25 cellular contexts compared by ENCODE assay signal in the genomic region with DNA sequence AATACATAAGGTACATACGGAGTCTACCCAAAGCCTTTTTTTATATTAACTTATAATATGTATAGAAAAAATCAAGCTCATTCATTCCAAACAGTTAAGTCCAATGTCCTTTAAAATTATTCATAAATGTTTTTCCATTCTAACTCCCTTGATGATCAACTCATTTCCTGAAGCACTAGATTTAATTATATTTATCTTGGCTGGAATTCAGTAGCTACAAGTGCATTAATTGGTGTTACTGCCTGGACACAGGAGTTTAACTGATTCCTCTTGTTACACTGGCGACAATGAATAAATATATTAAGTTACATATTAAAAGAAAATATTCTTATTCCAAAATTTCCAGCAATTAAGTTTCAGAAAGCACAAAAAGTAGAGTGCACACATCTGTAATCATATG. TPM values are rescaled to one million over a fixed set of nuclear protein-coding genes. Genes with fewer than 3 reads are reported as not detected.
DNase-seq lines count a peak whose midpoint lies in the region; FAIRE-seq and TF ChIP-seq lines count a peak whose summit lies in the region.
"Had no signal": no experiment of that assay in that cellular context is flagged by ENCODE, and none has a peak within 500 bp of the region (broad histone marks: within the 10 kb centered on the region; RNA-seq: fewer than 3 reads in every experiment).

No MANE protein-coding gene starts in this region.

- 19 to 40% (median 38%) methylated on average over 2 of the region's 2 CpGs for WGBS in small intestine, 3 donors

- H3K27ac ChIP-seq in small intestine (ENCODE audit: low read depth in 1 of 2, low read length in 1 of 2) (no peak overlapping the region), kidney (ENCODE audit: low read depth in 2 of 2, low read length in 2 of 2) (no peak overlapping the region)
- H3K27ac ChIP-seq: A549, BLaER1, HL-60, spleen had no signal

- H3K4me3 Mint-ChIP-seq in activated CD4-positive, alpha-beta T cell treated with anti-CD3 and anti-CD28 coated beads, Interleukin-2, amount 10 ng/mL, durations not matched to agents 24 days and 14 days = no peak overlapping the region
- H3K4me3 Mint-ChIP-seq: IgD-negative memory B cell, nephron progenitor cell, T-helper 17 cell had no signal

- H3K27me3 Mint-ChIP-seq in activated CD4-positive, alpha-beta T cell treated with anti-CD3 and anti-CD28 coated beads, Interleukin-2, amount 10 ng/mL, durations not matched to agents 24 days and 14 days = no peaks in the 10 kb centered on the region
- H3K27me3 Mint-ChIP-seq: IgD-negative memory B cell, T-helper 17 cell had no signal

- no peaks in the 10 kb centered on the region for H3K9me3 Mint-ChIP-seq in activated CD4-positive, alpha-beta T cell treated with anti-CD3 and anti-CD28 coated beads, Interleukin-2, amount 10 ng/mL, durations not matched to agents 24 days and 14 days
- H3K9me3 Mint-ChIP-seq: IgD-negative memory B cell, nephron progenitor cell had no signal

- H3K36me3 ChIP-seq in small intestine (ENCODE audit: control insufficient read depth in 2 of 2, insufficient read depth in 2 of 2, low read length in 2 of 2) (peaks cover 0 to 6% of the 10 kb centered on the region in 2 donors), kidney (ENCODE audit: control insufficient read depth in 1 of 2, insufficient read depth in 2 of 2, low read length in 2 of 2) (no peaks in the 10 kb centered on the region)

- H3K9me3 ChIP-seq in small intestine (ENCODE audit: control insufficient read depth, low read depth) (no peaks in the 10 kb centered on the region), kidney (ENCODE audit: control insufficient read depth in 1 of 2, low read length in 2 of 2) (no peaks in the 10 kb centered on the region)
- H3K9me3 ChIP-seq: A549, BLaER1, spleen had no signal

- H3K4me3 ChIP-seq in small intestine (ENCODE audit: low read depth in 1 of 2, low read length in 2 of 2) = no peak overlapping the region
- H3K4me3 ChIP-seq in kidney (ENCODE audit: low read length in 2 of 2) = no peak overlapping the region
- H3K4me3 ChIP-seq: A549, BLaER1, spleen had no signal

- no peak for TF ChIP-seq CTCF in kidney (IDR thresholded peaks at IDR 0.05; ENCODE audit: borderline replicate concordance, extremely low read depth, insufficient read depth)

- peaks cover 11% of the 10 kb centered on the region for H3K36me3 Mint-ChIP-seq in activated CD4-positive, alpha-beta T cell treated with anti-CD3 and anti-CD28 coated beads, Interleukin-2, amount 10 ng/mL, durations not matched to agents 24 days and 14 days (ENCODE audit: low read depth)

- H3K4me1 ChIP-seq in small intestine (ENCODE audit: control insufficient read depth in 2 of 2, insufficient read depth in 1 of 2, low read depth in 1 of 2, low read length in 1 of 2) (no peaks in the 10 kb centered on the region), kidney (ENCODE audit: control insufficient read depth in 1 of 2, insufficient read depth in 1 of 2, low read depth in 1 of 2, low read length in 2 of 2) (no peaks in the 10 kb centered on the region)
- H3K4me1 ChIP-seq: A549, BLaER1, spleen had no signal

- peak; percentile 5 for DNase-seq in NCI-H345 (lab: John Stamatoyannopoulos, UW)
- no peak for DNase-seq in NCI-H345 treated with DMSO at 0.1 percent for 48 hours (lab: John Stamatoyannopoulos, UW; ENCODE audit: unreplicated experiment)
- peak; percentile 69 to 93 for DNase-seq in NCI-H2081 (lab: John Stamatoyannopoulos, UW)
- DNase-seq in SHP77 treated with DMSO at 0.1 percent for 48 hours (lab: John Stamatoyannopoulos, UW) = peak; percentile 5
- DNase-seq in small intestine = peak; percentile 60
- no peak for DNase-seq in stimulated activated CD8-positive, alpha-beta memory T cell treated with anti-CD3 and anti-CD28 coated beads, Interleukin-4, amount 100 ng/mL, for 48 hours
- DNase-seq in kidney = no peak
- DNase-seq in activated CD4-positive, alpha-beta T cell treated with anti-CD3 and anti-CD28 coated beads, Interleukin-2, amount 10 ng/mL, durations not matched to agents 24 days and 14 days = no peak
- DNase-seq: activated CD4-positive, alpha-beta T cell treated with anti-CD3 and anti-CD28 coated beads, Interleukin-2, amount 50 U/mL, for 48 hours; activated gamma-delta T cell treated with Interleukin-2 at 50 U/mL for 16 hours; central memory CD4-positive, alpha-beta T cell; erythroblast; foreskin melanocyte; HCEC 1CT; NCI-H226; nephron progenitor cell; spleen; T-helper 17 cell had no signal

- H3K4me1 Mint-ChIP-seq in activated CD4-positive, alpha-beta T cell treated with anti-CD3 and anti-CD28 coated beads, Interleukin-2, amount 10 ng/mL, durations not matched to agents 24 days and 14 days = no peaks in the 10 kb centered on the region
- H3K4me1 Mint-ChIP-seq: IgD-negative memory B cell, T-helper 17 cell had no signal

- H3K27ac Mint-ChIP-seq in activated CD4-positive, alpha-beta T cell treated with anti-CD3 and anti-CD28 coated beads, Interleukin-2, amount 10 ng/mL, durations not matched to agents 24 days and 14 days = no peak overlapping the region
- H3K27ac Mint-ChIP-seq: IgD-negative memory B cell, nephron progenitor cell, T-helper 17 cell had no signal

- intact Hi-C loops in kidney (cut with DNase I) = no loop called here
- intact Hi-C loops in activated CD4-positive, alpha-beta T cell treated with anti-CD3 and anti-CD28 coated beads, Interleukin-2, amount 10 ng/mL, durations not matched to agents 24 days and 14 days (cut with micrococcal nuclease) = no loop called here

- FAIRE-seq in small intestine (lab: Jason Lieb, UNC) = peak; percentile 81
- no peak for FAIRE-seq in kidney (lab: Jason Lieb, UNC)
- FAIRE-seq: A549, D721Med, GM12891, urothelium cell line had no signal

- no peaks in the 10 kb centered on the region for H3K27me3 ChIP-seq in small intestine (ENCODE audit: control insufficient read depth in 2 of 2, insufficient read depth in 2 of 2, low read length in 2 of 2)
- H3K27me3 ChIP-seq: BLaER1, spleen had no signal

- no peak overlapping the region for H3K9ac ChIP-seq in kidney (ENCODE audit: low read length in 2 of 2)
- H3K9ac ChIP-seq: BLaER1 had no signal

RNA-seq across cellular contexts. Expression of gene GALNT3, which starts 35.8 kb away (rescaled TPM):
- polyA plus RNA-seq in small intestine = 10 to 100 TPM; 21.6 to 39.0 (median 37.8) TPM
- 38.6 TPM for total RNA-seq in kidney
- polyA plus RNA-seq in kidney (ENCODE audit: insufficient read depth, low read depth, low replicate concordance) = 8.8 TPM
- 4.9 and 6.1 TPM in 2 replicates for total RNA-seq in activated CD4-positive, alpha-beta T cell treated with anti-CD3 and anti-CD28 coated beads, Interleukin-2, amount 10 ng/mL, durations not matched to agents 24 days and 14 days

Comparison
In these comparisons a context has a peak if more than half of its experiments do, and no peak if none do; other contexts are left out.
1. DNase-seq: peak in NCI-H345 (single experiment), NCI-H2081 (2 of 2), SHP77 treated with DMSO at 0.1 percent for 48 hours (single experiment) and small intestine (single experiment); none in NCI-H345 treated with DMSO at 0.1 percent for 48 hours (single experiment), stimulated activated CD8-positive, alpha-beta memory T cell treated with anti-CD3 and anti-CD28 coated beads, Interleukin-4, amount 100 ng/mL, for 48 hours (single experiment), kidney (single experiment) and activated CD4-positive, alpha-beta T cell treated with anti-CD3 and anti-CD28 coated beads, Interleukin-2, amount 10 ng/mL, durations not matched to agents 24 days and 14 days (single experiment).